12 cellular contexts compared by ENCODE assay signal in genomic region chr14:81122326-81122725, GRCh38.
DNase-seq lines count a peak whose midpoint lies in the region; ATAC-seq and TF ChIP-seq lines count a peak whose summit lies in the region.
"Had no signal": no experiment of that assay in that cellular context is flagged by ENCODE, and none has a peak within 500 bp of the region (broad histone marks: within the 10 kb centered on the region; RNA-seq: fewer than 3 reads in every experiment).

No MANE protein-coding gene starts in this region.

- H3K4me1 Mint-ChIP-seq in CD14-positive monocyte: peaks cover 59% of the 10 kb centered on the region
- peaks cover 0 to 3% (median 0%) of the 10 kb centered on the region in 3 donors for H3K4me1 Mint-ChIP-seq in T-cell

- peak overlapping the region in 1 of 2 donors; percentile 28 for H3K4me3 Mint-ChIP-seq in CD14-positive monocyte
- H3K4me3 Mint-ChIP-seq in T-cell: no peak overlapping the region
- H3K4me3 Mint-ChIP-seq: naive thymus-derived CD8-positive, alpha-beta T cell had no signal

- TF ChIP-seq CTCF in CD14-positive monocyte (IDR thresholded peaks at IDR 0.05): no peak

- H3K36me3 Mint-ChIP-seq in CD14-positive monocyte (peaks cover 0 to 4% of the 10 kb centered on the region in 2 donors), T-cell (peaks cover 3% of the 10 kb centered on the region)

- H3K27me3 ChIP-seq in SJCRH30: no peaks in the 10 kb centered on the region; the same call in 1 of the 2 replicates

- DNase-seq in CD14-positive monocyte (ENCODE audit: low spot score): no peak
- DNase-seq in amygdala (lab: John Stamatoyannopoulos, UW): no peak
- no peak for DNase-seq in SJCRH30
- no peak for DNase-seq in left lobe of liver (ENCODE audit: low spot score)
- DNase-seq in T-cell: no peak
- DNase-seq: activated naive CD4-positive, alpha-beta T cell treated with anti-CD3 and anti-CD28 coated beads, Interleukin-2, amount 50 U/mL, for 16 hours; hippocampal formation; KBM-7; naive thymus-derived CD8-positive, alpha-beta T cell had no signal

- H3K27ac Mint-ChIP-seq in CD14-positive monocyte: peak overlapping the region; percentile 46 to 93 (median 81)
- H3K27ac Mint-ChIP-seq in T-cell: no peak overlapping the region

- H3K4me1 ChIP-seq in SJCRH30: no peaks in the 10 kb centered on the region

- intact Hi-C loops in CD14-positive monocyte (cut with micrococcal nuclease): no loop called here

- peak; percentile 99 for ATAC-seq in GM19043 (IDR thresholded peaks at IDR 0.05; ENCODE audit: low read depth, unreplicated experiment)
- ATAC-seq in HG02678 (IDR thresholded peaks at IDR 0.05; ENCODE audit: unreplicated experiment): peak; percentile 97
- ATAC-seq in HG03469 (IDR thresholded peaks at IDR 0.05; ENCODE audit: unreplicated experiment): peak; percentile 100
- ATAC-seq in left lobe of liver: no peak
- no peak for ATAC-seq in T-cell (replicated peaks in 1 of 4)
- ATAC-seq: naive thymus-derived CD8-positive, alpha-beta T cell had no signal

- H3K9me3 ChIP-seq in SJCRH30 (replicated peaks): no peaks in the 10 kb centered on the region

- POLR2A ChIA-PET in T-cell (lab: Charles Lee): no interaction called here

- H3K9me3 Mint-ChIP-seq in CD14-positive monocyte (peaks cover 2 to 13% (median 6%) of the 10 kb centered on the region in 7 donors), T-cell (peaks cover 0 to 3% (median 0%) of the 10 kb centered on the region in 3 donors)

- H3K4me3 ChIP-seq in SJCRH30: no peak overlapping the region

- no peaks in the 10 kb centered on the region for H3K36me3 ChIP-seq in SJCRH30

- H3K27me3 Mint-ChIP-seq in CD14-positive monocyte (ENCODE audit: low read depth in 3 of 3) (peaks cover 0 to 2% (median 0%) of the 10 kb centered on the region in 3 donors), T-cell (no peaks in the 10 kb centered on the region)
- H3K27me3 Mint-ChIP-seq: naive thymus-derived CD8-positive, alpha-beta T cell had no signal

- CTCF ChIA-PET in T-cell (lab: Charles Lee): no interaction called here

- no peak overlapping the region for H3K27ac ChIP-seq in SJCRH30

Comparison
In these comparisons a context has a peak if more than half of its experiments do, and no peak if none do; other contexts are left out.
1. H3K27ac Mint-ChIP-seq: peak in CD14-positive monocyte (7 of 7); none in T-cell (0 of 2).
2. ATAC-seq: peak in GM19043 (single experiment), HG02678 (single experiment) and HG03469 (single experiment); none in left lobe of liver (single experiment) and T-cell (0 of 4).